ENCODE assay signal across 21 cellular contexts in genomic region chr1:166977951-166978350, GRCh38. TPM values are rescaled to one million over a fixed set of nuclear protein-coding genes. Genes with fewer than 3 reads are reported as not detected.
DNase-seq lines count a peak whose midpoint lies in the region.
"Had no signal": no experiment of that assay in that cellular context is flagged by ENCODE, and none has a peak within 500 bp of the region (broad histone marks: within the 10 kb centered on the region; RNA-seq: fewer than 3 reads in every experiment).

No MANE protein-coding gene starts in this region.

- peak; percentile 29 for DNase-seq in NCI-H748 (lab: John Stamatoyannopoulos, UW; ENCODE audit: unreplicated experiment)
- no peak for DNase-seq in NCI-H748 treated with DMSO at 0.1 percent for 48 hours (lab: John Stamatoyannopoulos, UW)
- DNase-seq in LHCN-M2 (ENCODE audit: low read depth) = peak; percentile 64
- DNase-seq in myocyte (ENCODE audit: low read depth) = peak; percentile 53
- no peak for DNase-seq in activated T-cell treated with anti-CD3 and anti-CD28 coated beads for 4 hours
- no peak for DNase-seq in dermis blood vessel endothelial cell
- DNase-seq in H4 (ENCODE audit: low spot score) = no peak
- DNase-seq: ACHN; AML-193; BE2C; Calu3; CD4-positive, alpha-beta memory T cell; COR-L47; DMS53; DMS79 treated with DMSO at 0.1 percent for 48 hours; GF-D8; GOT3; H7; HCEC 1CT had no signal

RNA-seq across cellular contexts. Expression of gene ILDR2, which starts 2.6 kb away (rescaled TPM):
- total RNA-seq in LHCN-M2 (2014; rRNA removed) = 0.45 and 0.69 TPM in 2 replicates
- 0.47 TPM for polyA plus RNA-seq in LHCN-M2 (2012)
- 0.13 and 0.21 TPM in 2 replicates for total RNA-seq in myocyte
- polyA plus RNA-seq in myocyte (2012) = 1.4 TPM
- under 0.01 and 1.0 TPM in 2 replicates for total RNA-seq in dermis blood vessel endothelial cell
- total RNA-seq in H4 (2014; rRNA removed; shearing (Covaris generic)) = 5.9 and 7.0 TPM in 2 replicates

RNA-seq across cellular contexts. Expression of gene MAEL, which starts 11.1 kb away (rescaled TPM):
- total RNA-seq in LHCN-M2 (2014; rRNA removed) (not detected in 2 replicates), myocyte (not detected in 2 replicates), dermis blood vessel endothelial cell (not detected in 2 replicates)
- not detected for polyA plus RNA-seq in LHCN-M2 (2012)
- 0.13 TPM for polyA plus RNA-seq in myocyte (2012)
- total RNA-seq in H4 (2014; rRNA removed; shearing (Covaris generic)) = not detected in 2 replicates
- total RNA-seq: Calu3; CD4-positive, alpha-beta memory T cell; G401; H7 had no signal
- polyA plus RNA-seq: A549; CD4-positive, alpha-beta memory T cell had no signal

Comparison
In these comparisons a context has a peak if more than half of its experiments do, and no peak if none do; other contexts are left out.
1. DNase-seq: peak in NCI-H748 (single experiment), LHCN-M2 (single experiment) and myocyte (single experiment); none in NCI-H748 treated with DMSO at 0.1 percent for 48 hours (single experiment), activated T-cell treated with anti-CD3 and anti-CD28 coated beads for 4 hours (single experiment), dermis blood vessel endothelial cell (single experiment) and H4 (single experiment).